In genomic region chr7:114639456-114639855, GRCh38 we compare ENCODE assay signal across 29 cellular contexts.
"Had no signal": no experiment of that assay in that cellular context is flagged by ENCODE, and none has a peak within 500 bp of the region (broad histone marks: within the 10 kb centered on the region; RNA-seq: fewer than 3 reads in every experiment).

No MANE protein-coding gene starts in this region.

- ATAC-seq: effector memory CD8-positive, alpha-beta T cell; heart right ventricle; naive thymus-derived CD4-positive, alpha-beta T cell; stimulated activated naive B cell treated with anti-CD40 and anti-IgM and Interleukin-4, amounts not matched to agents 10 μg/mL and 1 μg/mL and 100 μg/mL, for 72 hours had no signal

- H3K4me1 ChIP-seq: colonic mucosa, esophagus squamous epithelium, heart right ventricle, prostate gland, right atrium auricular region, sigmoid colon, spleen, tibial nerve, upper lobe of left lung had no signal

- H3K4me3 Mint-ChIP-seq: effector memory CD8-positive, alpha-beta T cell; immature natural killer cell; mesothelial cell of epicardium; naive thymus-derived CD4-positive, alpha-beta T cell; nephron progenitor cell; stimulated activated naive B cell treated with anti-CD40 and anti-IgM and Interleukin-4, amounts not matched to agents 10 μg/mL and 1 μg/mL and 100 μg/mL, for 72 hours; stimulated activated naive CD8-positive, alpha-beta T cell treated with anti-CD3 and anti-CD28 coated beads, Interleukin-15, Interleukin-2, amounts not matched to agents 100 ng/mL and 50 ng/mL, for 24 hours had no signal

- FAIRE-seq: endometrium, urothelium cell line had no signal

- H3K9me3 ChIP-seq: colonic mucosa, esophagus squamous epithelium, heart right ventricle, prostate gland, right atrium auricular region, sigmoid colon, spleen, thoracic aorta, tibial nerve, upper lobe of left lung had no signal

- H3K36me3 Mint-ChIP-seq: immature natural killer cell; naive thymus-derived CD4-positive, alpha-beta T cell; stimulated activated naive B cell treated with anti-CD40 and anti-IgM and Interleukin-4, amounts not matched to agents 10 μg/mL and 1 μg/mL and 100 μg/mL, for 72 hours had no signal

- H3K4me3 ChIP-seq: colonic mucosa, esophagus squamous epithelium, heart right ventricle, prostate gland, right atrium auricular region, sigmoid colon, spleen, thoracic aorta, tibial nerve, upper lobe of left lung had no signal

- H3K36me3 ChIP-seq: colonic mucosa, heart right ventricle, prostate gland, right atrium auricular region, spleen, thoracic aorta, upper lobe of left lung had no signal

- H3K4me1 Mint-ChIP-seq: immature natural killer cell; naive thymus-derived CD4-positive, alpha-beta T cell; stimulated activated naive B cell treated with anti-CD40 and anti-IgM and Interleukin-4, amounts not matched to agents 10 μg/mL and 1 μg/mL and 100 μg/mL, for 72 hours had no signal

- H3K27ac ChIP-seq: colonic mucosa, esophagus squamous epithelium, heart right ventricle, prostate gland, right atrium auricular region, sigmoid colon, spleen, thoracic aorta, tibial nerve, upper lobe of left lung had no signal

- H3K9me3 Mint-ChIP-seq: effector memory CD8-positive, alpha-beta T cell; mesothelial cell of epicardium; nephron progenitor cell; stimulated activated naive B cell treated with anti-CD40 and anti-IgM and Interleukin-4, amounts not matched to agents 10 μg/mL and 1 μg/mL and 100 μg/mL, for 72 hours; stimulated activated naive CD8-positive, alpha-beta T cell treated with anti-CD3 and anti-CD28 coated beads, Interleukin-15, Interleukin-2, amounts not matched to agents 100 ng/mL and 50 ng/mL, for 24 hours had no signal

- DNase-seq: colonic mucosa; dermis blood vessel endothelial cell; effector memory CD8-positive, alpha-beta T cell; erythroblast; esophagus squamous epithelium; foreskin melanocyte; glutamatergic neuron; heart right ventricle; hypothalamus; immature natural killer cell; islet precursor cell; kidney glomerular epithelial cell; mesenchymal stem cell; naive thymus-derived CD4-positive, alpha-beta T cell; nephron progenitor cell; nucleus accumbens; sigmoid colon; spleen; stimulated activated CD4-positive, alpha-beta T cell treated with anti-CD3 and anti-CD28 coated beads, Interleukin-4, amount 100 ng/mL, for 4 hours; stimulated activated naive B cell treated with anti-CD40 and anti-IgM and Interleukin-4, amounts not matched to agents 10 μg/mL and 1 μg/mL and 100 μg/mL, for 72 hours; upper lobe of left lung had no signal

- H3K27ac Mint-ChIP-seq: effector memory CD8-positive, alpha-beta T cell; immature natural killer cell; mesothelial cell of epicardium; naive thymus-derived CD4-positive, alpha-beta T cell; nephron progenitor cell; stimulated activated naive B cell treated with anti-CD40 and anti-IgM and Interleukin-4, amounts not matched to agents 10 μg/mL and 1 μg/mL and 100 μg/mL, for 72 hours; stimulated activated naive CD8-positive, alpha-beta T cell treated with anti-CD3 and anti-CD28 coated beads, Interleukin-15, Interleukin-2, amounts not matched to agents 100 ng/mL and 50 ng/mL, for 24 hours had no signal

- H3K27me3 Mint-ChIP-seq: stimulated activated naive B cell treated with anti-CD40 and anti-IgM and Interleukin-4, amounts not matched to agents 10 μg/mL and 1 μg/mL and 100 μg/mL, for 72 hours; stimulated activated naive CD8-positive, alpha-beta T cell treated with anti-CD3 and anti-CD28 coated beads, Interleukin-15, Interleukin-2, amounts not matched to agents 100 ng/mL and 50 ng/mL, for 24 hours had no signal

- H3K27me3 ChIP-seq: colonic mucosa, esophagus squamous epithelium, heart right ventricle, right atrium auricular region, sigmoid colon, spleen, tibial nerve, upper lobe of left lung had no signal
